In the genomic region with DNA sequence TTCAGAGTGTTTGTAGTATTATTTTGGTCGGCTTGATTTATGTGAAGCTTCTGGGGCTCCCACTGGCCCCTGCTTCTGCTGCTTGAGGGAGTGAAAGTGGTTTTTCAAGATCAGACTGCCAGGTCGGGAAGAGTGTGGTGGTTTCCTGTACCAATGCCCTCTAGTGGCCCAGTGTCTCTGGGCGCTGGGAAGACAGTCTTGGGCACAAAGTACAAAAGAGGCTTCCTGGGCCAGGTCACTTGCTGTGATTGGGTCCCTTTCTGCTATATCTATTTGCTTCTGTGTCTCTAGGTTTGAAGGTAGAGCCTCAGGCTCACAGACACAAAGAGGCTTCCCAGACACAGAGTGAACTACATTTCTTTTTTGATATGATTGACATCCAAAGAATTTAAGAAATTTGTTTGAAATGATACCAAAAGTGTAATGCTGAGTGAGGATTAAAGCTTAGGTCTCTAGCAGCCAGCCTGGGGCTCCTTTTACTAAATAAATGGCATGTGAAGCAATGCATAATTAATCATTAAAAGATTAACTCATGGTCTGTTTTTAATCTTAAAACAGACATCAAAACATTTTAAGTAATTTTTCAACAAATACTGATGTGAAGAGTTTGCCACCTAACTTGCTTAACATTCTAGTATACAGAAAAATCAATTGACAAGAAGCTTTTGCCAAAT, we compare ENCODE assay signal across 8 cellular contexts. TPM values are rescaled to one million over a fixed set of nuclear protein-coding genes. Genes with fewer than 3 reads are reported as not detected.
A peak's percentile ranks its signal among the peaks of the same experiment; 100 is the strongest.
DNase-seq lines count a peak whose midpoint lies in the region; ATAC-seq and TF ChIP-seq lines count a peak whose summit lies in the region.

No MANE protein-coding gene starts in this region.

- H3K27me3 ChIP-seq in body of pancreas (no peaks in the 10 kb centered on the region), vagina (no peaks in the 10 kb centered on the region)

- peaks cover 0 to 3% (median 0%) of the 10 kb centered on the region in 7 donors for H3K9me3 Mint-ChIP-seq in naive B cell

- TF ChIP-seq CTCF in AG10803 (conservative IDR thresholded peaks at IDR 0.05; ENCODE audit: low read length) (peak; percentile 50), GM13977 (IDR thresholded peaks at IDR 0.05; ENCODE audit: extremely low read depth, insufficient read depth, missing control alignments) (peak; percentile 60), body of pancreas (IDR thresholded peaks at IDR 0.05) (peak in 6 of 7 experiments; percentile 25 to 47 (median 40)), vagina (IDR thresholded peaks at IDR 0.05) (no peak)

- H3K9me3 ChIP-seq in body of pancreas (no peaks in the 10 kb centered on the region), vagina (no peaks in the 10 kb centered on the region)

- WGBS in body of pancreas, 2 donors = 6 to 14% methylated on average over 2 to 3 of the region's 3 CpGs

- H3K4me1 ChIP-seq in body of pancreas = peaks cover 27% of the 10 kb centered on the region
- H3K4me1 ChIP-seq in vagina = no peaks in the 10 kb centered on the region

- peaks cover 3 to 11% (median 5%) of the 10 kb centered on the region in 3 donors for H3K4me1 Mint-ChIP-seq in naive B cell

- H3K4me3 ChIP-seq in AG10803 (ENCODE audit: low read length) (no peak overlapping the region), body of pancreas (no peak overlapping the region), vagina (no peak overlapping the region)

- DNase-seq in AG10803 (ENCODE audit: low read depth) (no peak), GM13977 (ENCODE audit: low spot score) (peak; percentile 12), NCI-H69 (lab: John Stamatoyannopoulos, UW) (peak; percentile 45), body of pancreas (peak; percentile 36 to 60 (median 46)), naive B cell (peak; percentile 8), T1000 (lab: John Stamatoyannopoulos, UW) (no peak), vagina (ENCODE audit: extremely low spot score in 2 of 2) (no peak)

- H3K36me3 Mint-ChIP-seq in naive B cell = peaks cover 7 to 20% of the 10 kb centered on the region in 2 donors

- in situ Hi-C loops in GM13977 (cut with MboI; ENCODE audit: low pct_unique_long_range_greater_than_20kb, low sequenced_read_pairs, unreplicated experiment) = no loop called here

- intact Hi-C loops in body of pancreas (cut with DNase I) = no loop called here
- intact Hi-C loops in vagina (cut with DNase I) = no loop called here

- peak overlapping the region in 3 of 4 donors; percentile 1 to 61 (median 48) for H3K27ac ChIP-seq in body of pancreas
- no peak overlapping the region for H3K27ac ChIP-seq in vagina

- ATAC-seq in HG02763 (IDR thresholded peaks at IDR 0.05; ENCODE audit: unreplicated experiment) (peak; percentile 87), body of pancreas (peak; percentile 79), naive B cell (ENCODE audit: low read depth in 2 of 2) (peak; percentile 64 to 76)

- H3K27ac Mint-ChIP-seq in naive B cell = peak overlapping the region in 4 of 6 donors; percentile 24 to 88 (median 74)

- H3K36me3 ChIP-seq in body of pancreas (replicated peaks in 1 of 2; ENCODE audit: insufficient read depth in 1 of 2, low read depth in 2 of 2) (no peaks in the 10 kb centered on the region), vagina (no peaks in the 10 kb centered on the region)

- no peaks in the 10 kb centered on the region for H3K27me3 Mint-ChIP-seq in naive B cell

- H3K4me3 Mint-ChIP-seq in naive B cell = peak overlapping the region in 4 of 8 donors; percentile 16 to 63 (median 51)

- TF ChIP-seq POLR2A in body of pancreas (IDR thresholded peaks at IDR 0.05) (no peak), vagina (IDR thresholded peaks at IDR 0.05) (no peak)

RNA-seq across cellular contexts. Expression of gene ABCB1, which starts 36.3 kb away (rescaled TPM):
- 1 to 10 TPM; 2.3 to 3.9 TPM for total RNA-seq in body of pancreas
- 10 to 100 TPM; 12.1 to 21.9 (median 14.9) TPM for polyA plus RNA-seq in naive B cell (ENCODE audit: low read depth in 6 of 6)
- 2.9 TPM for total RNA-seq in vagina

Comparison
In these comparisons a context has a peak if more than half of its experiments do, and no peak if none do; other contexts are left out.
1. DNase-seq: peak in GM13977 (single experiment), NCI-H69 (single experiment), body of pancreas (4 of 4) and naive B cell (single experiment); none in AG10803 (single experiment), T1000 (single experiment) and vagina (0 of 2).
2. CTCF ChIP-seq: peak in AG10803 (single experiment), GM13977 (single experiment) and body of pancreas (6 of 7); none in vagina (0 of 3).
3. Peak in every context shown above with its lines, with median percentiles within 50 percentile points of each other: ATAC-seq.